ENCODE assay signal across 9 cellular contexts in the genomic region with DNA sequence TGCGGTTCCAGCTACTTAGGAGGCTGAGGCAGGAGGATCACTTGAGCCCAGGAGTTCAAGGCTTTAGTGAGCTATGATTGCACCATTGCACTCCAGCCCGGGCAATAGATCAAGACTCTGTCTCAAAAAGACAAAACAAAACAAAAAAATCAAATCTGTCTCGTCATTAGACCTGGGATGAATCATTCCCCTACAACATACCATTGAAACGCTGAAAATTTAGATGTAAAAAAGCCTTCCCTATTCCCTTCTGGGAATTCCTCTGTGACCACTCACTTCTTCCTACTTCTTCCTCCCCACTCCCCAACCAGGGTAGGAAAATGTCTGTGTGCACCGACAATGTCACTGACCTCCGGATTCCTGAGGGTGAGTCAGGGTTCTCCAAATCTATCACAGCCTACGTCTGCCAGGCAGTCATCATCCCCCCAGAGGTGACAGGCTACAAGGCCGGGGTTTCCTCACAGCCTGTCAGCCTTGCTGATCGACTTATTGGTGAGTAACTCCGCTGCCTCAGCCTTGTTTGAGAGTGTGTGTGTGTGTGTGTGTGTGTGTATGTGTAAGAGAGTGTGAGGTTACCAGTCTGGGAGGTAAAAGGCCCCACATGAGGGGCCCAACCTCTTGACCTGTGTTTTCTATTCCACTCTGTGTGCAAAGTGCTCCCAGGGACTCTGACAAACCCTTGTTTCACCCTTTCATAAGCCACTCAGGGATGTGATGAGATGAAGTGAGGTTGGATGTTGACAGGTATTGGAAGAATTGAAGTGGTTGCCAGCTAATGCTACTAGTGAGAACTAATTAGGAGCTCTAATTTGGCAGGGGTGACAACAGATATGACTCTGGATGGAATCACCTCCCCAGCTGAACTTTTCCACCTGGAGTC. TPM values are rescaled to one million over a fixed set of nuclear protein-coding genes. Genes with fewer than 3 reads are reported as not detected.
DNase-seq lines count a peak whose midpoint lies in the region; ATAC-seq and TF ChIP-seq lines count a peak whose summit lies in the region.
"Had no signal": no experiment of that assay in that cellular context is flagged by ENCODE, and none has a peak within 500 bp of the region (broad histone marks: within the 10 kb centered on the region; RNA-seq: fewer than 3 reads in every experiment).

No MANE protein-coding gene starts in this region.

- no peaks in the 10 kb centered on the region for H3K9me3 Mint-ChIP-seq in CD8-positive, alpha-beta T cell
- H3K9me3 Mint-ChIP-seq: central memory CD8-positive, alpha-beta T cell had no signal

- H3K27ac Mint-ChIP-seq in CD8-positive, alpha-beta T cell = no peak overlapping the region

- H3K9me3 ChIP-seq in mesodermal cell (ENCODE audit: control insufficient read depth, low read length) = no peaks in the 10 kb centered on the region
- H3K9me3 ChIP-seq in CD8-positive, alpha-beta T cell (ENCODE audit: low read length) = no peaks in the 10 kb centered on the region

- H3K27me3 Mint-ChIP-seq in CD8-positive, alpha-beta T cell (ENCODE audit: low read depth) = no peaks in the 10 kb centered on the region
- H3K27me3 Mint-ChIP-seq: central memory CD8-positive, alpha-beta T cell had no signal

- no peaks in the 10 kb centered on the region for H3K27me3 ChIP-seq in CD8-positive, alpha-beta T cell (ENCODE audit: insufficient read depth, low read length)

- ATAC-seq in HG03354 (IDR thresholded peaks at IDR 0.05; ENCODE audit: poor library complexity, severe bottlenecking, unreplicated experiment) = no peak
- no peak for ATAC-seq in CD8-positive, alpha-beta T cell

- 36 to 42% methylated on average over 4 to 7 of the region's 10 CpGs for WGBS in mesodermal cell (ENCODE audit: insufficient coverage in 2 of 2), 2 experiments

- no peaks in the 10 kb centered on the region for H3K36me3 Mint-ChIP-seq in CD8-positive, alpha-beta T cell

- H3K4me1 Mint-ChIP-seq in CD8-positive, alpha-beta T cell (ENCODE audit: low read depth) = peaks cover 14% of the 10 kb centered on the region

- H3K36me3 ChIP-seq in mesodermal cell (ENCODE audit: control insufficient read depth, insufficient read depth, low read length) = no peaks in the 10 kb centered on the region
- H3K36me3 ChIP-seq in CD8-positive, alpha-beta T cell (ENCODE audit: insufficient read depth, low read length) = no peaks in the 10 kb centered on the region

- H3K27ac ChIP-seq in coronary artery (peak overlapping the region; percentile 44 to 75), mesodermal cell (ENCODE audit: low read depth, low read length, severe bottlenecking) (peak overlapping the region; percentile 98)
- H3K27ac ChIP-seq in CD8-positive, alpha-beta T cell (ENCODE audit: low read depth, low read length) = no peak overlapping the region

- intact Hi-C loops in CD8-positive, alpha-beta T cell (cut with DNase I, micrococcal nuclease) = loop anchor here in 1 of 2 experiments (10.0 kb wide), 1 partner anchor 373 kb away; no protein-coding TSS in a partner anchor

- H3K4me3 ChIP-seq in AG09309 (ENCODE audit: control insufficient read depth, low read depth, low read length) (no peak overlapping the region), coronary artery (no peak overlapping the region), mesodermal cell (ENCODE audit: extremely low read depth, insufficient read depth, low read length, poor library complexity, severe bottlenecking) (no peak overlapping the region)
- no peak overlapping the region for H3K4me3 ChIP-seq in CD8-positive, alpha-beta T cell (ENCODE audit: low read depth, low read length)

- TF ChIP-seq CTCF in AG09309 (IDR thresholded peaks at IDR 0.05; ENCODE audit: control insufficient read depth, insufficient read depth, low read depth, low read length, missing control alignments) = no peak
- no peak for TF ChIP-seq CTCF in coronary artery (IDR thresholded peaks at IDR 0.05)
- TF ChIP-seq CTCF in CD8-positive, alpha-beta T cell (IDR thresholded peaks at IDR 0.05) = no peak

- H3K4me3 Mint-ChIP-seq in CD8-positive, alpha-beta T cell = no peak overlapping the region
- H3K4me3 Mint-ChIP-seq: central memory CD8-positive, alpha-beta T cell had no signal

- POLR2A ChIA-PET in CD8-positive, alpha-beta T cell (lab: Charles Lee) = no interaction called here

- peaks cover 28% of the 10 kb centered on the region for H3K4me1 ChIP-seq in mesodermal cell (ENCODE audit: control insufficient read depth, insufficient read depth, low read length, poor library complexity, severe bottlenecking)
- H3K4me1 ChIP-seq in CD8-positive, alpha-beta T cell (ENCODE audit: insufficient read depth, low read length) = peaks cover 10% of the 10 kb centered on the region

- DNase-seq in AG09309 (ENCODE audit: low read depth) = peak; percentile 97
- DNase-seq in HuH-7.5 (ENCODE audit: low spot score) = peak; percentile 58
- peak; percentile 84 for DNase-seq in coronary artery (ENCODE audit: low spot score)
- DNase-seq in NCI-H1436 treated with DMSO at 0.1 percent for 48 hours (lab: John Stamatoyannopoulos, UW) = no peak
- no peak for DNase-seq in CD8-positive, alpha-beta T cell
- no peak for DNase-seq in NCI-H524 (lab: John Stamatoyannopoulos, UW)

- CTCF ChIA-PET in CD8-positive, alpha-beta T cell (lab: Charles Lee) = interaction anchor here (0.9 to 1.2 kb wide), 2 partner anchors 84 to 335 kb away, joined by 3 read pairs; no protein-coding TSS in a partner anchor

RNA-seq across cellular contexts. Expression of a gene that starts 16.3 kb away (rescaled TPM):
- polyA plus RNA-seq in mesodermal cell (2013, experiment 1 of 2) = 201 TPM
- 192 TPM for polyA plus RNA-seq in mesodermal cell (2013, experiment 2 of 2)
- total RNA-seq in CD8-positive, alpha-beta T cell = 100 to 1,000 TPM; 113 to 118 TPM

RNA-seq across cellular contexts. Expression of a gene that starts 51.9 kb away (rescaled TPM):
- 14.0 TPM for polyA plus RNA-seq in mesodermal cell (2013, experiment 1 of 2)
- 9.2 TPM for polyA plus RNA-seq in mesodermal cell (2013, experiment 2 of 2)
- total RNA-seq in CD8-positive, alpha-beta T cell = 1 to 10 TPM; 3.8 TPM

Comparison
In these comparisons a context has a peak if more than half of its experiments do, and no peak if none do; other contexts are left out.
1. DNase-seq: peak in AG09309 (single experiment), HuH-7.5 (single experiment) and coronary artery (single experiment); none in NCI-H1436 treated with DMSO at 0.1 percent for 48 hours (single experiment), CD8-positive, alpha-beta T cell (0 of 7) and NCI-H524 (0 of 2).